ENCODE assay signal across 9 cellular contexts in genomic region chr12:56987551-56988053, GRCh38. TPM values are rescaled to one million over a fixed set of nuclear protein-coding genes. Genes with fewer than 3 reads are reported as not detected.
DNase-seq lines count a peak whose midpoint lies in the region; ATAC-seq and TF ChIP-seq lines count a peak whose summit lies in the region.
"Had no signal": no experiment of that assay in that cellular context is flagged by ENCODE, and none has a peak within 500 bp of the region (broad histone marks: within the 10 kb centered on the region; RNA-seq: fewer than 3 reads in every experiment).

No MANE protein-coding gene starts in this region.

- H3K27me3 ChIP-seq in heart right ventricle = no peaks in the 10 kb centered on the region
- no peaks in the 10 kb centered on the region for H3K27me3 ChIP-seq in prostate gland (replicated peaks; ENCODE audit: insufficient read depth)
- H3K27me3 ChIP-seq in vagina = no peaks in the 10 kb centered on the region

- no peaks in the 10 kb centered on the region for H3K9me3 Mint-ChIP-seq in activated naive CD8-positive, alpha-beta T cell treated with anti-CD3 and anti-CD28 coated beads, Interleukin-2, amount 50 U/mL, for 24 hours
- H3K9me3 Mint-ChIP-seq: stimulated activated naive CD8-positive, alpha-beta T cell treated with anti-CD3 and anti-CD28 coated beads, Interleukin-15, Interleukin-2, amounts not matched to agents 100 ng/mL and 50 ng/mL, for 24 hours had no signal

- peak overlapping the region in 2 of 10 donors; percentile 6 to 20 for H3K4me3 ChIP-seq in heart right ventricle
- H3K4me3 ChIP-seq in prostate gland = no peak overlapping the region
- H3K4me3 ChIP-seq in vagina = no peak overlapping the region

- TF ChIP-seq CTCF in heart right ventricle (IDR thresholded peaks at IDR 0.05) (peak; percentile 81 to 94 (median 91)), prostate gland (IDR thresholded peaks at IDR 0.05) (peak; percentile 95 to 98 (median 97)), vagina (IDR thresholded peaks at IDR 0.05) (peak; percentile 85 to 92 (median 87))

- H3K36me3 Mint-ChIP-seq in activated naive CD8-positive, alpha-beta T cell treated with anti-CD3 and anti-CD28 coated beads, Interleukin-2, amount 50 U/mL, for 24 hours (ENCODE audit: low read depth) = no peaks in the 10 kb centered on the region

- DNase-seq in AG20443 (ENCODE audit: low spot score) (peak; percentile 90), NCI-H146 treated with DMSO at 0.1 percent for 48 hours (lab: John Stamatoyannopoulos, UW; ENCODE audit: unreplicated experiment) (peak; percentile 71), T-helper 1 cell (peak; percentile 43 to 71 (median 64)), heart right ventricle (peak; percentile 75 to 81), prostate gland (ENCODE audit: low spot score) (peak; percentile 80), vagina (ENCODE audit: extremely low spot score in 2 of 2) (peak; percentile 67 to 86)
- DNase-seq in activated naive CD8-positive, alpha-beta T cell treated with anti-CD3 and anti-CD28 coated beads, Interleukin-2, amount 50 U/mL, for 24 hours = peak; percentile 83

- ATAC-seq in GM21447 (IDR thresholded peaks at IDR 0.05; ENCODE audit: unreplicated experiment) (peak; percentile 61), heart right ventricle (peak; percentile 72 to 92 (median 84))
- ATAC-seq in activated naive CD8-positive, alpha-beta T cell treated with anti-CD3 and anti-CD28 coated beads, Interleukin-2, amount 50 U/mL, for 24 hours = peak; percentile 47

- H3K27ac ChIP-seq in heart right ventricle = peak overlapping the region in 4 of 10 donors; percentile 40 to 65 (median 43)
- H3K27ac ChIP-seq in prostate gland = no peak overlapping the region
- no peak overlapping the region for H3K27ac ChIP-seq in vagina

- H3K36me3 ChIP-seq in heart right ventricle (no peaks in the 10 kb centered on the region), prostate gland (no peaks in the 10 kb centered on the region), vagina (no peaks in the 10 kb centered on the region)

- no peak overlapping the region for H3K27ac Mint-ChIP-seq in activated naive CD8-positive, alpha-beta T cell treated with anti-CD3 and anti-CD28 coated beads, Interleukin-2, amount 50 U/mL, for 24 hours
- H3K27ac Mint-ChIP-seq: stimulated activated naive CD8-positive, alpha-beta T cell treated with anti-CD3 and anti-CD28 coated beads, Interleukin-15, Interleukin-2, amounts not matched to agents 100 ng/mL and 50 ng/mL, for 24 hours had no signal

- peaks cover 3% of the 10 kb centered on the region for H3K27me3 Mint-ChIP-seq in activated naive CD8-positive, alpha-beta T cell treated with anti-CD3 and anti-CD28 coated beads, Interleukin-2, amount 50 U/mL, for 24 hours

- no peaks in the 10 kb centered on the region for H3K9me3 ChIP-seq in heart right ventricle
- H3K9me3 ChIP-seq in prostate gland = no peaks in the 10 kb centered on the region
- no peaks in the 10 kb centered on the region for H3K9me3 ChIP-seq in vagina

- WGBS in heart right ventricle, 2 donors = 24% methylated on average over 11 of the region's 11 CpGs
- WGBS in prostate gland = 25% methylated on average over 11 of the region's 11 CpGs

- H3K4me1 ChIP-seq in heart right ventricle = peaks cover 2 to 46% (median 36%) of the 10 kb centered on the region in 9 donors
- no peaks in the 10 kb centered on the region for H3K4me1 ChIP-seq in prostate gland (replicated peaks)
- H3K4me1 ChIP-seq in vagina = peaks cover 35% of the 10 kb centered on the region

- intact Hi-C loops in heart right ventricle (cut with DNase I) = loop anchor here (1.0 to 10.0 kb wide), 7 partner anchors 145 to 230 kb away; partner anchors contain the start of gene HSD17B6 (in 6 of the 10)
- intact Hi-C loops in prostate gland (cut with DNase I) = loop anchor here (2.0 kb wide), 1 partner anchor 225 kb away; the partner anchor contains the start of gene HSD17B6
- intact Hi-C loops in vagina (cut with DNase I) = loop anchor here (5.0 kb wide), 1 partner anchor 230 kb away; no protein-coding TSS in a partner anchor

- TF ChIP-seq POLR2A in prostate gland (IDR thresholded peaks at IDR 0.05) (no peak), vagina (IDR thresholded peaks at IDR 0.05) (no peak)

- no peak overlapping the region for H3K4me3 Mint-ChIP-seq in activated naive CD8-positive, alpha-beta T cell treated with anti-CD3 and anti-CD28 coated beads, Interleukin-2, amount 50 U/mL, for 24 hours
- H3K4me3 Mint-ChIP-seq: stimulated activated naive CD8-positive, alpha-beta T cell treated with anti-CD3 and anti-CD28 coated beads, Interleukin-15, Interleukin-2, amounts not matched to agents 100 ng/mL and 50 ng/mL, for 24 hours had no signal

- H3K4me1 Mint-ChIP-seq in activated naive CD8-positive, alpha-beta T cell treated with anti-CD3 and anti-CD28 coated beads, Interleukin-2, amount 50 U/mL, for 24 hours = peaks cover 13% of the 10 kb centered on the region

RNA-seq across cellular contexts. Expression of gene ZBTB39, which starts 18.7 kb away (rescaled TPM):
- total RNA-seq in heart right ventricle (1 to 10 TPM; 2.7 to 4.3 (median 3.6) TPM), prostate gland (10 to 100 TPM in 1 of 2 donors, 1 to 10 TPM in 1; 5.8 to 15.6 TPM), vagina (6.1 TPM)
- 1 to 10 TPM; 1.2 to 1.3 TPM for polyA plus RNA-seq in heart right ventricle

RNA-seq across cellular contexts. Expression of gene TAC3, which starts 28.7 kb away (rescaled TPM):
- not detected for total RNA-seq in heart right ventricle
- not detected for polyA plus RNA-seq in heart right ventricle
- not detected for total RNA-seq in prostate gland
- not detected for total RNA-seq in vagina

RNA-seq across cellular contexts. Expression of gene RDH16, which starts 30.2 kb away (rescaled TPM):
- under 1 TPM in 8 of 10 donors, not detected in 2; 0.12 to 0.32 (median 0.23) TPM for total RNA-seq in heart right ventricle
- polyA plus RNA-seq in heart right ventricle = under 1 TPM; 0.12 to 0.59 TPM
- 1 to 10 TPM; 4.4 to 7.8 TPM for total RNA-seq in prostate gland
- total RNA-seq in vagina = 2.9 TPM

RNA-seq across cellular contexts. Expression of gene SDR9C7, which starts 53.4 kb away (rescaled TPM):
- total RNA-seq in heart right ventricle = under 1 TPM in 2 of 10 donors, not detected in 8; 0.14 to 0.28 TPM
- polyA plus RNA-seq in heart right ventricle = under 1 TPM; 0.04 to 0.29 TPM
- 1 to 10 TPM in 1 of 2 donors, not detected in 1; 1.1 TPM for total RNA-seq in prostate gland
- 11.0 TPM for total RNA-seq in vagina
